ENCODE assay signal across 2 cellular contexts in the genomic region with DNA sequence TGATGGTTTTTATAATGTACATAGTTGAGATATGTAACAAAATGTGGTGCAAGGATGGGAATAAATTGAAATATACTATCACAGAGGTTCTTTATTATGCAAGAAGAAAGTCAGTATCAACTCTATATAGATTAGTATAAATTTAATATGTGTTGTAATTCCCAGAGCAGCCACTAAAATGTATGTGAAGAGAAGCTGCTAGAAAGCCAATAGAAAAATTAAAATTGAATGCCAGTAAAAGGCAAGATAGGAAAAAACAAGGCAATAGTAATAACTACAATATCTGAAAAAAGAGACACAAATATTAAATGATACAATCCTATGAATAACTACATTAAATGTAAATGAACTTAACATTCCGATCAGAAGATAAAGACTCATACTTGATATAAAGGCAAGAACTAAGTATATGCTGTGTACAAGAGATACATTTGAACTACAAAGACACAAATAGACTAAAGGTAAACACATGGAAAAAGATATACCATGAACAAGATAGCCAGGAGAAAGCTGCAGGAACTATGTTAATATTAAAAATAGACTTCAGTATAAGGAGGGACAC.
TF ChIP-seq lines count a peak whose summit lies in the region.

No MANE protein-coding gene starts in this region.

TF ChIP-seq in HCT116, 20 proteins besides CTCF, POLR2A, EP300 and RAD21:
- no peak for TF ChIP-seq EGR1 (IDR thresholded peaks at IDR 0.05; ENCODE audit: low read depth)
- TF ChIP-seq, protein P1, sequence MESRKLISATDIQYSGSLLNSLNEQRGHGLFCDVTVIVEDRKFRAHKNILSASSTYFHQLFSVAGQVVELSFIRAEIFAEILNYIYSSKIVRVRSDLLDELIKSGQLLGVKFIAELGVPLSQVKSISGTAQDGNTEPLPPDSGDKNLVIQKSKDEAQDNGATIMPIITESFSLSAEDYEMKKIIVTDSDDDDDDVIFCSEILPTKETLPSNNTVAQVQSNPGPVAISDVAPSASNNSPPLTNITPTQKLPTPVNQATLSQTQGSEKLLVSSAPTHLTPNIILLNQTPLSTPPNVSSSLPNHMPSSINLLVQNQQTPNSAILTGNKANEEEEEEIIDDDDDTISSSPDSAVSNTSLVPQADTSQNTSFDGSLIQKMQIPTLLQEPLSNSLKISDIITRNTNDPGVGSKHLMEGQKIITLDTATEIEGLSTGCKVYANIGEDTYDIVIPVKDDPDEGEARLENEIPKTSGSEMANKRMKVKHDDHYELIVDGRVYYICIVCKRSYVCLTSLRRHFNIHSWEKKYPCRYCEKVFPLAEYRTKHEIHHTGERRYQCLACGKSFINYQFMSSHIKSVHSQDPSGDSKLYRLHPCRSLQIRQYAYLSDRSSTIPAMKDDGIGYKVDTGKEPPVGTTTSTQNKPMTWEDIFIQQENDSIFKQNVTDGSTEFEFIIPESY (IDR thresholded peaks at IDR 0.05; ENCODE audit: extremely low read depth, insufficient replicate concordance, low read length) = no peak
- TF ChIP-seq JUND (IDR thresholded peaks at IDR 0.05) = no peak
- TF ChIP-seq POLR2AphosphoS5 (IDR thresholded peaks at IDR 0.05; ENCODE audit: low read depth, low read length) = no peak
- TF ChIP-seq ZFX (IDR thresholded peaks at IDR 0.05) = no peak
- no peak for TF ChIP-seq CBX3 (IDR thresholded peaks at IDR 0.05; ENCODE audit: low read depth)
- TF ChIP-seq, protein P2, sequence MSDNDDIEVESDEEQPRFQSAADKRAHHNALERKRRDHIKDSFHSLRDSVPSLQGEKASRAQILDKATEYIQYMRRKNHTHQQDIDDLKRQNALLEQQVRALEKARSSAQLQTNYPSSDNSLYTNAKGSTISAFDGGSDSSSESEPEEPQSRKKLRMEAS (IDR thresholded peaks at IDR 0.05) = no peak
- TF ChIP-seq ATF3 (IDR thresholded peaks at IDR 0.05) = no peak
- no peak for TF ChIP-seq EZH2 (IDR thresholded peaks at IDR 0.05)
- TF ChIP-seq ZNF274 (IDR thresholded peaks at IDR 0.05; ENCODE audit: low read depth, low read length) = no peak

TF ChIP-seq in K562, 482 proteins besides CTCF, POLR2A, EP300 and RAD21:
- TF ChIP-seq, protein P3, sequence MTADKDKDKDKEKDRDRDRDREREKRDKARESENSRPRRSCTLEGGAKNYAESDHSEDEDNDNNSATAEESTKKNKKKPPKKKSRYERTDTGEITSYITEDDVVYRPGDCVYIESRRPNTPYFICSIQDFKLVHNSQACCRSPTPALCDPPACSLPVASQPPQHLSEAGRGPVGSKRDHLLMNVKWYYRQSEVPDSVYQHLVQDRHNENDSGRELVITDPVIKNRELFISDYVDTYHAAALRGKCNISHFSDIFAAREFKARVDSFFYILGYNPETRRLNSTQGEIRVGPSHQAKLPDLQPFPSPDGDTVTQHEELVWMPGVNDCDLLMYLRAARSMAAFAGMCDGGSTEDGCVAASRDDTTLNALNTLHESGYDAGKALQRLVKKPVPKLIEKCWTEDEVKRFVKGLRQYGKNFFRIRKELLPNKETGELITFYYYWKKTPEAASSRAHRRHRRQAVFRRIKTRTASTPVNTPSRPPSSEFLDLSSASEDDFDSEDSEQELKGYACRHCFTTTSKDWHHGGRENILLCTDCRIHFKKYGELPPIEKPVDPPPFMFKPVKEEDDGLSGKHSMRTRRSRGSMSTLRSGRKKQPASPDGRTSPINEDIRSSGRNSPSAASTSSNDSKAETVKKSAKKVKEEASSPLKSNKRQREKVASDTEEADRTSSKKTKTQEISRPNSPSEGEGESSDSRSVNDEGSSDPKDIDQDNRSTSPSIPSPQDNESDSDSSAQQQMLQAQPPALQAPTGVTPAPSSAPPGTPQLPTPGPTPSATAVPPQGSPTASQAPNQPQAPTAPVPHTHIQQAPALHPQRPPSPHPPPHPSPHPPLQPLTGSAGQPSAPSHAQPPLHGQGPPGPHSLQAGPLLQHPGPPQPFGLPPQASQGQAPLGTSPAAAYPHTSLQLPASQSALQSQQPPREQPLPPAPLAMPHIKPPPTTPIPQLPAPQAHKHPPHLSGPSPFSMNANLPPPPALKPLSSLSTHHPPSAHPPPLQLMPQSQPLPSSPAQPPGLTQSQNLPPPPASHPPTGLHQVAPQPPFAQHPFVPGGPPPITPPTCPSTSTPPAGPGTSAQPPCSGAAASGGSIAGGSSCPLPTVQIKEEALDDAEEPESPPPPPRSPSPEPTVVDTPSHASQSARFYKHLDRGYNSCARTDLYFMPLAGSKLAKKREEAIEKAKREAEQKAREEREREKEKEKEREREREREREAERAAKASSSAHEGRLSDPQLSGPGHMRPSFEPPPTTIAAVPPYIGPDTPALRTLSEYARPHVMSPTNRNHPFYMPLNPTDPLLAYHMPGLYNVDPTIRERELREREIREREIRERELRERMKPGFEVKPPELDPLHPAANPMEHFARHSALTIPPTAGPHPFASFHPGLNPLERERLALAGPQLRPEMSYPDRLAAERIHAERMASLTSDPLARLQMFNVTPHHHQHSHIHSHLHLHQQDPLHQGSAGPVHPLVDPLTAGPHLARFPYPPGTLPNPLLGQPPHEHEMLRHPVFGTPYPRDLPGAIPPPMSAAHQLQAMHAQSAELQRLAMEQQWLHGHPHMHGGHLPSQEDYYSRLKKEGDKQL (CRISPR knock-in tag; IDR thresholded peaks at IDR 0.05; ENCODE audit: borderline replicate concordance) = no peak
- TF ChIP-seq ZNF507 (tag; conservative IDR thresholded peaks at IDR 0.05) = peak; percentile 85
TF ChIP-seq in K562: peak in this region for 1.
